In genomic region chrX:136065044-136065671, GRCh38 we compare ENCODE assay signal across 8 cellular contexts.
A peak's percentile ranks its signal among the peaks of the same experiment; 100 is the strongest.
DNase-seq lines count a peak whose midpoint lies in the region; ATAC-seq, FAIRE-seq and TF ChIP-seq lines count a peak whose summit lies in the region.

No MANE protein-coding gene starts in this region.

- no peaks in the 10 kb centered on the region for H3K4me1 ChIP-seq in lung (ENCODE audit: control insufficient read depth in 2 of 2, insufficient read depth in 2 of 2, low read length in 2 of 2)
- no peaks in the 10 kb centered on the region for H3K4me1 ChIP-seq in ovary (ENCODE audit: insufficient read depth)

- H3K4me3 Mint-ChIP-seq in WTC11 = no peak overlapping the region

- H3K27me3 Mint-ChIP-seq in WTC11 (ENCODE audit: low read depth) = no peaks in the 10 kb centered on the region

- no peak for TF ChIP-seq EP300 in ovary (IDR thresholded peaks at IDR 0.05)

- intact Hi-C loops in ovary (cut with DNase I) = no loop called here

- H3K36me3 ChIP-seq in lung (ENCODE audit: control insufficient read depth in 2 of 2, insufficient read depth in 2 of 2, low read length in 2 of 2) (no peaks in the 10 kb centered on the region), ovary (no peaks in the 10 kb centered on the region)

- CTCF ChIA-PET in WTC11 (lab: Charles Lee) = interaction anchor here (0.8 kb wide), 1 partner anchor 98 kb away, joined by 3 read pairs; no protein-coding TSS in a partner anchor

- DNase-seq in AG20443 (ENCODE audit: low spot score) (peak; percentile 17), NCI-H1694 (lab: John Stamatoyannopoulos, UW) (peak; percentile 41), astrocyte of the hippocampus (ENCODE audit: low read depth, low spot score) (peak; percentile 21), lung (ENCODE audit: low spot score) (peak; percentile 32), GM12892 (ENCODE audit: insufficient read length) (no peak), ovary (no peak), HuH-7.5 (ENCODE audit: low spot score) (no peak), WTC11 (ENCODE audit: low spot score) (no peak)

- no peaks in the 10 kb centered on the region for H3K9me3 ChIP-seq in lung (ENCODE audit: control insufficient read depth in 2 of 2, insufficient read depth in 1 of 2, low read length in 1 of 2)
- no peaks in the 10 kb centered on the region for H3K9me3 ChIP-seq in ovary

- no peak for ATAC-seq in lung (ENCODE audit: insufficient read depth, low FRiP score)
- no peak for ATAC-seq in WTC11

- TF ChIP-seq POLR2A in GM12892 (IDR thresholded peaks at IDR 0.05; ENCODE audit: low read depth, low read length) = no peak
- TF ChIP-seq POLR2A in ovary (IDR thresholded peaks at IDR 0.05) = no peak

- no peaks in the 10 kb centered on the region for H3K4me1 Mint-ChIP-seq in WTC11

- H3K27ac Mint-ChIP-seq in WTC11 = no peak overlapping the region

- no peaks in the 10 kb centered on the region for H3K27me3 ChIP-seq in lung (ENCODE audit: control insufficient read depth, insufficient read depth)
- no peaks in the 10 kb centered on the region for H3K27me3 ChIP-seq in ovary

- no peaks in the 10 kb centered on the region for H3K9me3 Mint-ChIP-seq in WTC11

- H3K36me3 Mint-ChIP-seq in WTC11 = no peaks in the 10 kb centered on the region

- H3K4me3 ChIP-seq in lung = no peak overlapping the region
- H3K4me3 ChIP-seq in ovary = no peak overlapping the region

- H3K27ac ChIP-seq in lung (ENCODE audit: low read depth in 1 of 2, low read length in 1 of 2) (no peak overlapping the region), ovary (no peak overlapping the region)

- no peak for FAIRE-seq in GM12892 (lab: Jason Lieb, UNC)

- 1 to 46% methylated on average over 7 of the region's 7 CpGs for WGBS in lung, 2 donors
- WGBS in ovary, 3 donors = 37 to 43% (median 38%) methylated on average over 7 of the region's 7 CpGs

- POLR2A ChIA-PET in WTC11 (lab: Charles Lee) = no interaction called here

- TF ChIP-seq CTCF in lung (IDR thresholded peaks at IDR 0.05; ENCODE audit: control extremely low read depth, extremely low read depth) = no peak
- TF ChIP-seq CTCF in ovary (IDR thresholded peaks at IDR 0.05) = no peak
- no peak for TF ChIP-seq CTCF in WTC11 (IDR thresholded peaks at IDR 0.05)

TF ChIP-seq in WTC11, 78 proteins besides CTCF, POLR2A, EP300 and RAD21 (continues in another document):
- TF ChIP-seq JAZF1 (CRISPR knock-in tag; IDR thresholded peaks at IDR 0.05) (no peak), TEAD1 (CRISPR knock-in tag; IDR thresholded peaks at IDR 0.05) (no peak), TEAD4 (CRISPR knock-in tag; IDR thresholded peaks at IDR 0.05) (no peak), ATF6 (CRISPR knock-in tag; IDR thresholded peaks at IDR 0.05) (no peak), USF2 (CRISPR knock-in tag; IDR thresholded peaks at IDR 0.05) (no peak), ZNF138 (CRISPR knock-in tag; conservative IDR thresholded peaks at IDR 0.05) (no peak), ZMAT4 (CRISPR knock-in tag; IDR thresholded peaks at IDR 0.05) (no peak), ELF4 (CRISPR knock-in tag; IDR thresholded peaks at IDR 0.05; ENCODE audit: low read depth) (no peak), HMGA2 (CRISPR knock-in tag; IDR thresholded peaks at IDR 0.05) (no peak)
- TF ChIP-seq, protein P1, sequence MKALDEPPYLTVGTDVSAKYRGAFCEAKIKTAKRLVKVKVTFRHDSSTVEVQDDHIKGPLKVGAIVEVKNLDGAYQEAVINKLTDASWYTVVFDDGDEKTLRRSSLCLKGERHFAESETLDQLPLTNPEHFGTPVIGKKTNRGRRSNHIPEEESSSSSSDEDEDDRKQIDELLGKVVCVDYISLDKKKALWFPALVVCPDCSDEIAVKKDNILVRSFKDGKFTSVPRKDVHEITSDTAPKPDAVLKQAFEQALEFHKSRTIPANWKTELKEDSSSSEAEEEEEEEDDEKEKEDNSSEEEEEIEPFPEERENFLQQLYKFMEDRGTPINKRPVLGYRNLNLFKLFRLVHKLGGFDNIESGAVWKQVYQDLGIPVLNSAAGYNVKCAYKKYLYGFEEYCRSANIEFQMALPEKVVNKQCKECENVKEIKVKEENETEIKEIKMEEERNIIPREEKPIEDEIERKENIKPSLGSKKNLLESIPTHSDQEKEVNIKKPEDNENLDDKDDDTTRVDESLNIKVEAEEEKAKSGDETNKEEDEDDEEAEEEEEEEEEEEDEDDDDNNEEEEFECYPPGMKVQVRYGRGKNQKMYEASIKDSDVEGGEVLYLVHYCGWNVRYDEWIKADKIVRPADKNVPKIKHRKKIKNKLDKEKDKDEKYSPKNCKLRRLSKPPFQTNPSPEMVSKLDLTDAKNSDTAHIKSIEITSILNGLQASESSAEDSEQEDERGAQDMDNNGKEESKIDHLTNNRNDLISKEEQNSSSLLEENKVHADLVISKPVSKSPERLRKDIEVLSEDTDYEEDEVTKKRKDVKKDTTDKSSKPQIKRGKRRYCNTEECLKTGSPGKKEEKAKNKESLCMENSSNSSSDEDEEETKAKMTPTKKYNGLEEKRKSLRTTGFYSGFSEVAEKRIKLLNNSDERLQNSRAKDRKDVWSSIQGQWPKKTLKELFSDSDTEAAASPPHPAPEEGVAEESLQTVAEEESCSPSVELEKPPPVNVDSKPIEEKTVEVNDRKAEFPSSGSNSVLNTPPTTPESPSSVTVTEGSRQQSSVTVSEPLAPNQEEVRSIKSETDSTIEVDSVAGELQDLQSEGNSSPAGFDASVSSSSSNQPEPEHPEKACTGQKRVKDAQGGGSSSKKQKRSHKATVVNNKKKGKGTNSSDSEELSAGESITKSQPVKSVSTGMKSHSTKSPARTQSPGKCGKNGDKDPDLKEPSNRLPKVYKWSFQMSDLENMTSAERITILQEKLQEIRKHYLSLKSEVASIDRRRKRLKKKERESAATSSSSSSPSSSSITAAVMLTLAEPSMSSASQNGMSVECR (CRISPR knock-in tag; IDR thresholded peaks at IDR 0.05; ENCODE audit: borderline replicate concordance) = no peak
- TF ChIP-seq, protein P2, sequence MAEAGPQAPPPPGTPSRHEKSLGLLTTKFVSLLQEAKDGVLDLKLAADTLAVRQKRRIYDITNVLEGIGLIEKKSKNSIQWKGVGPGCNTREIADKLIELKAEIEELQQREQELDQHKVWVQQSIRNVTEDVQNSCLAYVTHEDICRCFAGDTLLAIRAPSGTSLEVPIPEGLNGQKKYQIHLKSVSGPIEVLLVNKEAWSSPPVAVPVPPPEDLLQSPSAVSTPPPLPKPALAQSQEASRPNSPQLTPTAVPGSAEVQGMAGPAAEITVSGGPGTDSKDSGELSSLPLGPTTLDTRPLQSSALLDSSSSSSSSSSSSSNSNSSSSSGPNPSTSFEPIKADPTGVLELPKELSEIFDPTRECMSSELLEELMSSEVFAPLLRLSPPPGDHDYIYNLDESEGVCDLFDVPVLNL (CRISPR knock-in tag; IDR thresholded peaks at IDR 0.05; ENCODE audit: borderline replicate concordance, low read depth) = no peak
- TF ChIP-seq, protein P3, sequence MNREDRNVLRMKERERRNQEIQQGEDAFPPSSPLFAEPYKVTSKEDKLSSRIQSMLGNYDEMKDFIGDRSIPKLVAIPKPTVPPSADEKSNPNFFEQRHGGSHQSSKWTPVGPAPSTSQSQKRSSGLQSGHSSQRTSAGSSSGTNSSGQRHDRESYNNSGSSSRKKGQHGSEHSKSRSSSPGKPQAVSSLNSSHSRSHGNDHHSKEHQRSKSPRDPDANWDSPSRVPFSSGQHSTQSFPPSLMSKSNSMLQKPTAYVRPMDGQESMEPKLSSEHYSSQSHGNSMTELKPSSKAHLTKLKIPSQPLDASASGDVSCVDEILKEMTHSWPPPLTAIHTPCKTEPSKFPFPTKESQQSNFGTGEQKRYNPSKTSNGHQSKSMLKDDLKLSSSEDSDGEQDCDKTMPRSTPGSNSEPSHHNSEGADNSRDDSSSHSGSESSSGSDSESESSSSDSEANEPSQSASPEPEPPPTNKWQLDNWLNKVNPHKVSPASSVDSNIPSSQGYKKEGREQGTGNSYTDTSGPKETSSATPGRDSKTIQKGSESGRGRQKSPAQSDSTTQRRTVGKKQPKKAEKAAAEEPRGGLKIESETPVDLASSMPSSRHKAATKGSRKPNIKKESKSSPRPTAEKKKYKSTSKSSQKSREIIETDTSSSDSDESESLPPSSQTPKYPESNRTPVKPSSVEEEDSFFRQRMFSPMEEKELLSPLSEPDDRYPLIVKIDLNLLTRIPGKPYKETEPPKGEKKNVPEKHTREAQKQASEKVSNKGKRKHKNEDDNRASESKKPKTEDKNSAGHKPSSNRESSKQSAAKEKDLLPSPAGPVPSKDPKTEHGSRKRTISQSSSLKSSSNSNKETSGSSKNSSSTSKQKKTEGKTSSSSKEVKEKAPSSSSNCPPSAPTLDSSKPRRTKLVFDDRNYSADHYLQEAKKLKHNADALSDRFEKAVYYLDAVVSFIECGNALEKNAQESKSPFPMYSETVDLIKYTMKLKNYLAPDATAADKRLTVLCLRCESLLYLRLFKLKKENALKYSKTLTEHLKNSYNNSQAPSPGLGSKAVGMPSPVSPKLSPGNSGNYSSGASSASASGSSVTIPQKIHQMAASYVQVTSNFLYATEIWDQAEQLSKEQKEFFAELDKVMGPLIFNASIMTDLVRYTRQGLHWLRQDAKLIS (CRISPR knock-in tag; IDR thresholded peaks at IDR 0.05; ENCODE audit: borderline replicate concordance) = no peak

Comparison
In these comparisons a context has a peak if more than half of its experiments do, and no peak if none do; other contexts are left out.
1. DNase-seq: peak in AG20443 (single experiment), NCI-H1694 (single experiment), astrocyte of the hippocampus (single experiment) and lung (single experiment); none in GM12892 (single experiment), ovary (0 of 5), HuH-7.5 (single experiment) and WTC11 (single experiment).